8 cellular contexts compared by ENCODE assay signal in genomic region chr7:137961200-137962177, GRCh38. TPM values are rescaled to one million over a fixed set of nuclear protein-coding genes. Genes with fewer than 3 reads are reported as not detected.
DNase-seq lines count a peak whose midpoint lies in the region; ATAC-seq and TF ChIP-seq lines count a peak whose summit lies in the region.

No MANE protein-coding gene starts in this region.

- 95 to 98% methylated on average over 8 to 11 of the region's 11 CpGs for WGBS in endodermal cell (ENCODE audit: insufficient coverage in 1 of 2, insufficient read length in 1 of 2), 2 experiments

- ATAC-seq in GM19372 (IDR thresholded peaks at IDR 0.05; ENCODE audit: low read depth, unreplicated experiment) (peak; percentile 63), HG03520 (IDR thresholded peaks at IDR 0.05; ENCODE audit: unreplicated experiment) (peak; percentile 72)
- no peak for ATAC-seq in naive thymus-derived CD8-positive, alpha-beta T cell

- no peak overlapping the region for H3K9ac ChIP-seq in endodermal cell (ENCODE audit: extremely low read depth, low read length, poor library complexity, severe bottlenecking)

- H3K4me1 ChIP-seq in endodermal cell (ENCODE audit: control insufficient read depth, insufficient read depth, low read length): peaks cover 19% of the 10 kb centered on the region

- no peak overlapping the region for H3K4me3 ChIP-seq in endodermal cell (ENCODE audit: low read length)

- DNase-seq in CD14-positive monocyte (ENCODE audit: low spot score) (peak; percentile 72), endodermal cell (no peak), COR-L47 (lab: John Stamatoyannopoulos, UW) (no peak)
- no peak for DNase-seq in naive thymus-derived CD8-positive, alpha-beta T cell
- DNase-seq in central memory CD4-positive, alpha-beta T cell: no peak
- no peak for DNase-seq in stimulated activated naive CD4-positive, alpha-beta T cell treated with Interleukin-2 at 50 U/mL for 16 hours (lab: John Stamatoyannopoulos, UW)

- POLR2A ChIA-PET in naive thymus-derived CD8-positive, alpha-beta T cell (lab: Charles Lee): no interaction called here

- H3K36me3 Mint-ChIP-seq in CD14-positive monocyte (peaks cover 9 to 24% of the 10 kb centered on the region in 2 donors), endodermal cell (ENCODE audit: low read depth) (peaks cover 19% of the 10 kb centered on the region)
- peaks cover 6 to 17% (median 7%) of the 10 kb centered on the region in 3 donors for H3K36me3 Mint-ChIP-seq in naive thymus-derived CD8-positive, alpha-beta T cell

- H3K4me1 Mint-ChIP-seq in CD14-positive monocyte (peaks cover 42% of the 10 kb centered on the region), endodermal cell (peaks cover 50% of the 10 kb centered on the region)
- H3K4me1 Mint-ChIP-seq in naive thymus-derived CD8-positive, alpha-beta T cell: peaks cover 8 to 39% (median 9%) of the 10 kb centered on the region in 4 donors

- H3K9me3 Mint-ChIP-seq in CD14-positive monocyte (no peaks in the 10 kb centered on the region), endodermal cell (no peaks in the 10 kb centered on the region)
- no peaks in the 10 kb centered on the region for H3K9me3 Mint-ChIP-seq in naive thymus-derived CD8-positive, alpha-beta T cell

- no peaks in the 10 kb centered on the region for H3K27me3 ChIP-seq in endodermal cell (ENCODE audit: control insufficient read depth, insufficient read depth, low read length, poor library complexity, severe bottlenecking)

- H3K4me3 Mint-ChIP-seq in CD14-positive monocyte (peak overlapping the region in 1 of 2 donors; percentile 24), endodermal cell (no peak overlapping the region)
- H3K4me3 Mint-ChIP-seq in naive thymus-derived CD8-positive, alpha-beta T cell: no peak overlapping the region

- no peaks in the 10 kb centered on the region for H3K9me3 ChIP-seq in endodermal cell (ENCODE audit: control insufficient read depth, low read length)

- peak overlapping the region; percentile 34 to 88 (median 65) for H3K27ac Mint-ChIP-seq in CD14-positive monocyte
- peak overlapping the region; percentile 23 for H3K27ac Mint-ChIP-seq in endodermal cell
- H3K27ac Mint-ChIP-seq in naive thymus-derived CD8-positive, alpha-beta T cell: peak overlapping the region in 1 of 10 donors; percentile 46

- peaks cover 8% of the 10 kb centered on the region for H3K36me3 ChIP-seq in endodermal cell (ENCODE audit: control insufficient read depth, insufficient read depth, low read length)

- H3K27me3 Mint-ChIP-seq in CD14-positive monocyte (ENCODE audit: low read depth in 3 of 3) (peaks cover 0 to 1% (median 0%) of the 10 kb centered on the region in 3 donors), endodermal cell (ENCODE audit: insufficient read depth) (no peaks in the 10 kb centered on the region)
- H3K27me3 Mint-ChIP-seq in naive thymus-derived CD8-positive, alpha-beta T cell: no peaks in the 10 kb centered on the region

- intact Hi-C loops in CD14-positive monocyte (cut with micrococcal nuclease): no loop called here

- H3K27ac ChIP-seq in endodermal cell (ENCODE audit: low read depth, low read length): no peak overlapping the region

- TF ChIP-seq CTCF in CD14-positive monocyte (IDR thresholded peaks at IDR 0.05) (no peak), endodermal cell (conservative IDR thresholded peaks at IDR 0.05) (no peak)

RNA-seq across cellular contexts. Expression of gene CREB3L2, which starts 40.4 kb away (rescaled TPM):
- 10 to 100 TPM in 1 of 2 donors, 1 to 10 TPM in 1; 6.9 to 11.9 TPM for polyA plus RNA-seq in CD14-positive monocyte
- total RNA-seq in endodermal cell: 10 to 100 TPM; 48.2 to 80.2 TPM
- 28.1 TPM for polyA plus RNA-seq in endodermal cell (2013, experiment 1 of 2)
- 28.2 TPM for polyA plus RNA-seq in endodermal cell (2013, experiment 2 of 2)
- 10 to 100 TPM in 1 of 2 experiments, 1 to 10 TPM in 1; 9.1 to 12.8 TPM for total RNA-seq in naive thymus-derived CD8-positive, alpha-beta T cell
- 1 to 10 TPM; 5.2 to 9.0 (median 5.5) TPM for polyA plus RNA-seq in naive thymus-derived CD8-positive, alpha-beta T cell

Comparison
In these comparisons a context has a peak if more than half of its experiments do, and no peak if none do; other contexts are left out.
1. ATAC-seq: peak in GM19372 (single experiment) and HG03520 (single experiment); none in naive thymus-derived CD8-positive, alpha-beta T cell (0 of 2).